ENCODE assay signal across 1 cellular context in the genomic region with DNA sequence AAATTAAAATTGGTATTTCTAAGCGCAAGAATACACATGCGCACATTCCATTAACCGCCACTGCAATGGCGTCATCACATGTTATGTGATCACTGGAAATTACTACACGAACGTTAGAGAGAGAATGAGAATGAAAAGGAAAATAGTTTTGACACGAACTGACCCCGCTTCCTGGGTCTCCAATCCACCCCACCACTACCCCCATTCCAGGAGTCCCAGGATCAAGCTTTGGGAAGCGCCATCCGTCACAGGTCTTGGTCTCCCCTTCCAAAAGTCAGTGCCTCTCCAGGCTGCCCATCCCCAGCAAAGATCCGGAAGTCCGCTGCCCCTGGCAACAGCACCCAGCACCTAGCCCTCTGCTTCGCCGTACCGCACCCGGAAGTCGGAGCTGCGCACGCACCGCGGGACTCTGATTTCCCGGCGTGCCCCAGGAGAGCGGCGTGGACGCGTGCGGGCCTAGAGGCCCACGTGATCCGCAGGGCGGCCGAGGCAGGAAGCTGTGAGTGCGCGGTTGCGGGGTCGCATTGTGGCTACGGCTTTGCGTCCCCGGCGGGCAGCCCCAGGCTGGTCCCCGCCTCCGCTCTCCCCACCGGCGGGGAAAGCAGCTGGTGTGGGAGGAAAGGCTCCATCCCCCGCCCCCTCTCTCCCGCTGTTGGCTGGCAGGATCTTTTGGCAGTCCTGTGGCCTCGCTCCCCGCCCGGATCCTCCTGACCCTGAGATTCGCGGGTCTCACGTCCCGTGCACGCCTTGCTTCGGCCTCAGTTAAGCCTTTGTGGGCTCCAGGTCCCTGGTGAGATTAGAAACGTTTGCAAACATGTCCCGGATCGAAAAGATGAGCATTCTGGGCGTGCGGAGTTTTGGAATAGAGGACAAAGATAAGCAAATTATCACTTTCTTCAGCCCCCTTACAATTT.
TF ChIP-seq lines count a peak whose summit lies in the region.

TSS of gene RAD50 (plus strand) at position 467 of the 914 bp plus-strand sequence. CDS start at position 815, 348 bp downstream.

TF ChIP-seq in HepG2, 621 proteins besides CTCF, POLR2A, EP300 and RAD21 (continued from another document and continues in another):
- TF ChIP-seq YY1 (IDR thresholded peaks at IDR 0.05; ENCODE audit: insufficient read depth, insufficient replicate concordance, low read depth, low read length) (peak; percentile 72), FOXO1 (CRISPR knock-in tag; IDR thresholded peaks at IDR 0.05) (peak; percentile 73), CEBPG (CRISPR knock-in tag; IDR thresholded peaks at IDR 0.05) (peak; percentile 30; the same call in 1 of the 2 replicates), ZFP90 (CRISPR knock-in tag; IDR thresholded peaks at IDR 0.05; ENCODE audit: borderline replicate concordance) (peak; percentile 88), JUND (CRISPR knock-in tag; IDR thresholded peaks at IDR 0.05) (0 out of 2 replicates have a peak, but pooled peaks have one; percentile 42), ETV6 (CRISPR knock-in tag; conservative IDR thresholded peaks at IDR 0.05) (no peak), PTBP1 (IDR thresholded peaks at IDR 0.05; ENCODE audit: low read depth, low read length, poor library complexity, severe bottlenecking) (no peak), FOXP1 (IDR thresholded peaks at IDR 0.05) (no peak), FOXP1 (CRISPR knock-in tag; IDR thresholded peaks at IDR 0.05) (no peak), ZNF556 (CRISPR knock-in tag; IDR thresholded peaks at IDR 0.05; ENCODE audit: borderline replicate concordance) (peak; percentile 78; the same call in 1 of the 2 replicates), HIVEP1 (CRISPR knock-in tag; IDR thresholded peaks at IDR 0.05) (peak; percentile 94), ZNF281 (CRISPR knock-in tag; IDR thresholded peaks at IDR 0.05; ENCODE audit: borderline replicate concordance) (peak; percentile 68; the same call in 1 of the 2 replicates), JARID2 (CRISPR knock-in tag; IDR thresholded peaks at IDR 0.05; ENCODE audit: insufficient replicate concordance) (peak; percentile 6), ELF3 (CRISPR knock-in tag; IDR thresholded peaks at IDR 0.05) (peak; percentile 97), CBX2 (IDR thresholded peaks at IDR 0.05; ENCODE audit: low read depth, low read length) (no peak), CBX2 (CRISPR knock-in tag; IDR thresholded peaks at IDR 0.05; ENCODE audit: low read depth) (peak; percentile 92), RELA (CRISPR knock-in tag; IDR thresholded peaks at IDR 0.05) (0 out of 2 replicates have a peak, but pooled peaks have one; percentile 66), PRDM4 (CRISPR knock-in tag; IDR thresholded peaks at IDR 0.05; ENCODE audit: borderline replicate concordance) (no peak), ZNF207 (IDR thresholded peaks at IDR 0.05; ENCODE audit: borderline replicate concordance) (no peak), MNT (IDR thresholded peaks at IDR 0.05) (peak; percentile 82), NFE2L1 (CRISPR knock-in tag; IDR thresholded peaks at IDR 0.05; ENCODE audit: borderline replicate concordance) (peak; percentile 93; the same call in 1 of the 2 replicates), KDM1A (CRISPR knock-in tag; IDR thresholded peaks at IDR 0.05) (peak; percentile 35; the same call in 1 of the 2 replicates), HNRNPUL1 (IDR thresholded peaks at IDR 0.05; ENCODE audit: low read depth, low read length) (no peak), NFRKB (IDR thresholded peaks at IDR 0.05) (no peak), HNRNPLL (IDR thresholded peaks at IDR 0.05; ENCODE audit: low read depth, low read length, poor library complexity, severe bottlenecking) (peak; percentile 91), MXD4 (CRISPR knock-in tag; IDR thresholded peaks at IDR 0.05) (peak; percentile 95), ZNF407 (CRISPR knock-in tag; IDR thresholded peaks at IDR 0.05; ENCODE audit: not compliant biosample characterization) (peak; percentile 88), ZKSCAN5 (CRISPR knock-in tag; IDR thresholded peaks at IDR 0.05) (no peak), GTF3A (CRISPR knock-in tag; conservative IDR thresholded peaks at IDR 0.05) (no peak; the same call in 1 of the 2 replicates), ZNF678 (CRISPR knock-in tag; IDR thresholded peaks at IDR 0.05) (peak; percentile 68; the same call in 1 of the 2 replicates), SMAD9 (CRISPR knock-in tag; IDR thresholded peaks at IDR 0.05) (peak; percentile 95)
- TF ChIP-seq, protein P1, sequence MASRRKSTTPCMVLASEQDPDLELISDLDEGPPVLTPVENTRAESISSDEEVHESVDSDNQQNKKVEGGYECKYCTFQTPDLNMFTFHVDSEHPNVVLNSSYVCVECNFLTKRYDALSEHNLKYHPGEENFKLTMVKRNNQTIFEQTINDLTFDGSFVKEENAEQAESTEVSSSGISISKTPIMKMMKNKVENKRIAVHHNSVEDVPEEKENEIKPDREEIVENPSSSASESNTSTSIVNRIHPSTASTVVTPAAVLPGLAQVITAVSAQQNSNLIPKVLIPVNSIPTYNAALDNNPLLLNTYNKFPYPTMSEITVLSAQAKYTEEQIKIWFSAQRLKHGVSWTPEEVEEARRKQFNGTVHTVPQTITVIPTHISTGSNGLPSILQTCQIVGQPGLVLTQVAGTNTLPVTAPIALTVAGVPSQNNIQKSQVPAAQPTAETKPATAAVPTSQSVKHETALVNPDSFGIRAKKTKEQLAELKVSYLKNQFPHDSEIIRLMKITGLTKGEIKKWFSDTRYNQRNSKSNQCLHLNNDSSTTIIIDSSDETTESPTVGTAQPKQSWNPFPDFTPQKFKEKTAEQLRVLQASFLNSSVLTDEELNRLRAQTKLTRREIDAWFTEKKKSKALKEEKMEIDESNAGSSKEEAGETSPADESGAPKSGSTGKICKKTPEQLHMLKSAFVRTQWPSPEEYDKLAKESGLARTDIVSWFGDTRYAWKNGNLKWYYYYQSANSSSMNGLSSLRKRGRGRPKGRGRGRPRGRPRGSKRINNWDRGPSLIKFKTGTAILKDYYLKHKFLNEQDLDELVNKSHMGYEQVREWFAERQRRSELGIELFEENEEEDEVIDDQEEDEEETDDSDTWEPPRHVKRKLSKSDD (CRISPR knock-in tag; IDR thresholded peaks at IDR 0.05; ENCODE audit: low read depth) = no peak; the same call in 1 of the 2 replicates
- TF ChIP-seq, protein P2, sequence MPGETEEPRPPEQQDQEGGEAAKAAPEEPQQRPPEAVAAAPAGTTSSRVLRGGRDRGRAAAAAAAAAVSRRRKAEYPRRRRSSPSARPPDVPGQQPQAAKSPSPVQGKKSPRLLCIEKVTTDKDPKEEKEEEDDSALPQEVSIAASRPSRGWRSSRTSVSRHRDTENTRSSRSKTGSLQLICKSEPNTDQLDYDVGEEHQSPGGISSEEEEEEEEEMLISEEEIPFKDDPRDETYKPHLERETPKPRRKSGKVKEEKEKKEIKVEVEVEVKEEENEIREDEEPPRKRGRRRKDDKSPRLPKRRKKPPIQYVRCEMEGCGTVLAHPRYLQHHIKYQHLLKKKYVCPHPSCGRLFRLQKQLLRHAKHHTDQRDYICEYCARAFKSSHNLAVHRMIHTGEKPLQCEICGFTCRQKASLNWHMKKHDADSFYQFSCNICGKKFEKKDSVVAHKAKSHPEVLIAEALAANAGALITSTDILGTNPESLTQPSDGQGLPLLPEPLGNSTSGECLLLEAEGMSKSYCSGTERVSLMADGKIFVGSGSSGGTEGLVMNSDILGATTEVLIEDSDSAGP (CRISPR knock-in tag; IDR thresholded peaks at IDR 0.05; ENCODE audit: borderline replicate concordance) = peak; percentile 96
